Comparison of ENCODE assay signal across 16 cellular contexts in the genomic region with DNA sequence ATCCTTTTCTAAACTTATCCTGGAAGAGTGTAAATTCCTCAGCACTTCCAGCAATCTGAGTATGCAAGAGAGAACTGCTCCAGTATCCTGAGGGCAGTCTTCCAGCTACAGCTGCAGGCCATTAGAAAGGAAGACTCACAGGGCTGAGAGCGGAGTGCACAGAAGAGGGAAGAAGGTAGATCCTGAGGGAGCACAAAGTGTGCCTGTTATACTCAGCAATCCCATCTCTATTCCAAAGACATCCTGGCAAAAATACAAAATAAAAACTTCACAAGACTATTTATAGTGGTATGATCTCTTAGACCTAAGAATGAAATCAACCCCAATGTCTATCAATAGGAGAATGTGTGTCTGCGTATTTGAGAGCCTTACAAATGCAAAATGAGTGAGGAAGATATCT.
A peak's percentile ranks its signal among the peaks of the same experiment; 100 is the strongest.
DNase-seq lines count a peak whose midpoint lies in the region; ATAC-seq and TF ChIP-seq lines count a peak whose summit lies in the region.
"Had no signal": no experiment of that assay in that cellular context is flagged by ENCODE, and none has a peak within 500 bp of the region (broad histone marks: within the 10 kb centered on the region; RNA-seq: fewer than 3 reads in every experiment).

No MANE protein-coding gene starts in this region.

- H3K27me3 ChIP-seq in adipocyte (replicated peaks; ENCODE audit: control insufficient read depth, insufficient read depth, low read length) (no peaks in the 10 kb centered on the region), heart right ventricle (no peaks in the 10 kb centered on the region)

- intact Hi-C loops in heart right ventricle (cut with DNase I), result no loop called here
- intact Hi-C loops in sciatic nerve (cut with DNase I), result no loop called here

- ATAC-seq in heart right ventricle, result peak; percentile 38 to 91 (median 78)
- peak; percentile 87 for ATAC-seq in sciatic nerve
- no peak for ATAC-seq in GM18907 (IDR thresholded peaks at IDR 0.05; ENCODE audit: unreplicated experiment)
- ATAC-seq: CD8-positive, alpha-beta T cell had no signal

- H3K27ac ChIP-seq in heart right ventricle, result peak overlapping the region in 4 of 10 donors; percentile 10 to 41 (median 22)
- H3K27ac ChIP-seq: PC-9 had no signal

- 27 to 41% methylated on average over 2 of the region's 2 CpGs for WGBS in heart right ventricle, 2 donors

- H3K9me3 ChIP-seq in adipocyte (ENCODE audit: control insufficient read depth, low read length), result no peaks in the 10 kb centered on the region
- no peaks in the 10 kb centered on the region for H3K9me3 ChIP-seq in heart right ventricle
- H3K9me3 ChIP-seq: SK-N-SH had no signal

- peaks cover 21% of the 10 kb centered on the region for H3K4me1 ChIP-seq in adipocyte (ENCODE audit: control insufficient read depth, insufficient read depth, low read length)
- peaks cover 0 to 32% (median 10%) of the 10 kb centered on the region in 9 donors for H3K4me1 ChIP-seq in heart right ventricle

- no peak overlapping the region for H3K4me3 ChIP-seq in adipocyte (ENCODE audit: low read length)
- H3K4me3 ChIP-seq in heart right ventricle, result no peak overlapping the region
- H3K4me3 ChIP-seq: PC-9 had no signal

- DNase-seq in ELF-1 (ENCODE audit: low read depth, low spot score), result peak; percentile 6
- DNase-seq in adipocyte (ENCODE audit: low read depth), result peak; percentile 7
- peak in 1 of 2 donors; percentile 5 for DNase-seq in heart right ventricle
- DNase-seq in sciatic nerve (ENCODE audit: low spot score), result no peak
- no peak for DNase-seq in medulla oblongata (ENCODE audit: extremely low spot score)
- DNase-seq in activated gamma-delta T cell (lab: John Stamatoyannopoulos, UW), result no peak
- no peak for DNase-seq in stimulated activated CD4-positive, alpha-beta T cell treated with anti-CD3 and anti-CD28 coated beads, Interleukin-15, amount 100 ng/mL, for 24 hours
- DNase-seq: CD8-positive, alpha-beta T cell; KBM-7; NCI-H1092 treated with DMSO at 0.1 percent for 48 hours; NCI-H1694 treated with DMSO at 0.1 percent for 48 hours; NCI-H446; NCI-H748 treated with DMSO at 0.1 percent for 48 hours; PC-9; SK-N-SH had no signal

- H3K36me3 ChIP-seq in adipocyte (ENCODE audit: control insufficient read depth, insufficient read depth, low read length, severe bottlenecking), result no peaks in the 10 kb centered on the region
- H3K36me3 ChIP-seq in heart right ventricle, result no peaks in the 10 kb centered on the region

- H3K9ac ChIP-seq in adipocyte (ENCODE audit: low read length), result no peak overlapping the region
- H3K9ac ChIP-seq: SK-N-SH had no signal

- TF ChIP-seq CTCF in heart right ventricle (IDR thresholded peaks at IDR 0.05), result no peak

Comparison
In these comparisons a context has a peak if more than half of its experiments do, and no peak if none do; other contexts are left out.
1. DNase-seq: peak in ELF-1 (single experiment) and adipocyte (single experiment); none in sciatic nerve (single experiment), medulla oblongata (single experiment), activated gamma-delta T cell (single experiment) and stimulated activated CD4-positive, alpha-beta T cell treated with anti-CD3 and anti-CD28 coated beads, Interleukin-15, amount 100 ng/mL, for 24 hours (single experiment).